In genomic region chr17:7836596-7837374, GRCh38 we compare ENCODE assay signal across 8 cellular contexts. TPM values are rescaled to one million over a fixed set of nuclear protein-coding genes. Genes with fewer than 3 reads are reported as not detected.
DNase-seq lines count a peak whose midpoint lies in the region; ATAC-seq and TF ChIP-seq lines count a peak whose summit lies in the region.

No MANE protein-coding gene starts in this region.

- H3K27ac ChIP-seq in HEK293 (ENCODE audit: extremely low read depth, low read depth, low read length), result peak overlapping the region; percentile 100

- peaks cover 45% of the 10 kb centered on the region for H3K4me1 Mint-ChIP-seq in WTC11

- H3K27ac Mint-ChIP-seq in WTC11, result peak overlapping the region; percentile 95

- peaks cover 52% of the 10 kb centered on the region for H3K27me3 Mint-ChIP-seq in WTC11 (ENCODE audit: low read depth)

- H3K9me3 ChIP-seq in HEK293 (ENCODE audit: control insufficient read depth, insufficient read depth, low read depth, low read length), result no peaks in the 10 kb centered on the region

- H3K9me3 Mint-ChIP-seq in WTC11, result no peaks in the 10 kb centered on the region

- H3K36me3 Mint-ChIP-seq in WTC11, result no peaks in the 10 kb centered on the region

- H3K4me3 ChIP-seq in AG10803 (ENCODE audit: low read length), result peak overlapping the region; percentile 90
- peak overlapping the region; percentile 60 for H3K4me3 ChIP-seq in HEK293 (ENCODE audit: low read depth, low read length)

- peak overlapping the region; percentile 93 for H3K4me3 Mint-ChIP-seq in WTC11

- intact Hi-C loops in left colon (cut with DNase I, micrococcal nuclease), result no loop called here

- TF ChIP-seq CTCF in AG10803 (conservative IDR thresholded peaks at IDR 0.05; ENCODE audit: low read length) (no peak), HEK293 (tag by site-specific recombination; IDR thresholded peaks at IDR 0.05) (no peak), WTC11 (IDR thresholded peaks at IDR 0.05) (no peak)

- DNase-seq in AG10803 (ENCODE audit: low read depth) (peak; percentile 88), NCI-H446 (lab: John Stamatoyannopoulos, UW) (peak; percentile 95 to 96), WTC11 (ENCODE audit: low spot score) (peak; percentile 97), dermis blood vessel endothelial cell (peak; percentile 97), left colon (peak; percentile 97 to 98)
- DNase-seq in stimulated activated CD4-positive, alpha-beta T cell treated with anti-CD3 and anti-CD28 coated beads, Interleukin-15, amount 100 ng/mL, for 24 hours, result peak; percentile 83

- H3K36me3 ChIP-seq in HEK293 (ENCODE audit: control insufficient read depth in 2 of 2, insufficient read depth in 1 of 2, low read length in 2 of 2), result peaks cover 0 to 7% of the 10 kb centered on the region in 2 experiments; a peak in 1 of 3 replicates

- CTCF ChIA-PET in HEK293 (lab: Yijun Ruan, JAX), result interaction anchor here (0.6 to 2.5 kb wide), 11 partner anchors 12 to 441 kb away, joined by 3 to 16 read pairs (median 4); partner anchors contain the start of gene NAA38
- CTCF ChIA-PET in WTC11 (lab: Charles Lee), result interaction anchor here (0.6 to 5.4 kb wide), 22 partner anchors 8 to 619 kb away, joined by 3 to 66 read pairs (median 4); partner anchors contain the start of genes CNTROB, CYB5D1, NAA38 and TMEM256

- POLR2A ChIA-PET in HEK293 (lab: Yijun Ruan, JAX), result interaction anchor here (0.6 to 6.1 kb wide), 9 partner anchors 7 to 557 kb away, joined by 3 to 56 read pairs (median 8); partner anchors contain the start of genes CYB5D1, NAA38, TMEM88 and TP53
- POLR2A ChIA-PET in WTC11 (lab: Charles Lee), result interaction anchor here (1.0 to 1.9 kb wide), 5 partner anchors 8 to 120 kb away, joined by 5 to 8 read pairs (median 7); partner anchors contain the start of genes CYB5D1 and NAA38

- H3K4me1 ChIP-seq in HEK293 (ENCODE audit: control insufficient read depth, insufficient read depth, low read length), result peaks cover 32% of the 10 kb centered on the region

- ATAC-seq in WTC11, result peak; percentile 36
- ATAC-seq in left colon, result peak; percentile 58
- ATAC-seq in HG02870 (IDR thresholded peaks at IDR 0.05; ENCODE audit: unreplicated experiment), result no peak

TF ChIP-seq in HEK293, 187 proteins besides CTCF, POLR2A, EP300 and RAD21 (continues in another document):
- TF ChIP-seq ZNF302 (tag by site-specific recombination; IDR thresholded peaks at IDR 0.05; ENCODE audit: low read depth) (no peak), HOXC10 (CRISPR knock-in tag; IDR thresholded peaks at IDR 0.05) (no peak), AEBP2 (tag by site-specific recombination; IDR thresholded peaks at IDR 0.05; ENCODE audit: borderline replicate concordance) (no peak), HOXD13 (CRISPR knock-in tag; IDR thresholded peaks at IDR 0.05; ENCODE audit: borderline replicate concordance) (no peak), ZNF558 (tag by site-specific recombination; IDR thresholded peaks at IDR 0.05) (peak; percentile 88), SALL2 (tag by site-specific recombination; IDR thresholded peaks at IDR 0.05; ENCODE audit: borderline replicate concordance) (peak; percentile 95), ZNF623 (tag by site-specific recombination; IDR thresholded peaks at IDR 0.05) (peak; percentile 59), ZNF214 (tag by site-specific recombination; IDR thresholded peaks at IDR 0.05; ENCODE audit: borderline replicate concordance) (no peak), ZNF37A (tag by site-specific recombination; IDR thresholded peaks at IDR 0.05) (peak; percentile 71; the same call in 1 of the 2 replicates), ZBTB20 (tag by site-specific recombination; IDR thresholded peaks at IDR 0.05) (no peak), ZSCAN23 (tag by site-specific recombination; IDR thresholded peaks at IDR 0.05) (peak; percentile 99), ZSCAN16 (tag by site-specific recombination; IDR thresholded peaks at IDR 0.05) (no peak), ZNF768 (tag by site-specific recombination; IDR thresholded peaks at IDR 0.05) (no peak), ZEB2 (tag by site-specific recombination; IDR thresholded peaks at IDR 0.05) (peak; percentile 98), ZFP3 (tag by site-specific recombination; IDR thresholded peaks at IDR 0.05; ENCODE audit: low read depth) (no peak), ZFP37 (tag by site-specific recombination; IDR thresholded peaks at IDR 0.05) (peak; percentile 98)

TF ChIP-seq in WTC11, 78 proteins besides CTCF, POLR2A, EP300 and RAD21 (continues in another document):
- peak; percentile 94; the same call in 1 of the 2 replicates for TF ChIP-seq TEAD1 (CRISPR knock-in tag; IDR thresholded peaks at IDR 0.05)
- peak; percentile 35; the same call in 1 of the 2 replicates for TF ChIP-seq FOXP1 (CRISPR knock-in tag; IDR thresholded peaks at IDR 0.05; ENCODE audit: borderline replicate concordance)
- no peak for TF ChIP-seq MLX (CRISPR knock-in tag; IDR thresholded peaks at IDR 0.05)
- TF ChIP-seq HMGXB4 (CRISPR knock-in tag; IDR thresholded peaks at IDR 0.05), result peak; percentile 61; the same call in 1 of the 2 replicates
- TF ChIP-seq CBFB (CRISPR knock-in tag; IDR thresholded peaks at IDR 0.05; ENCODE audit: low read depth), result no peak
- TF ChIP-seq TP53 (CRISPR knock-in tag; IDR thresholded peaks at IDR 0.05), result 0 out of 2 replicates have a peak, but pooled peaks have one; percentile 61
- TF ChIP-seq IRF1 (CRISPR knock-in tag; IDR thresholded peaks at IDR 0.05), result no peak
- TF ChIP-seq NR3C1 (CRISPR knock-in tag; conservative IDR thresholded peaks at IDR 0.05; ENCODE audit: low read depth), result 0 out of 2 replicates have a peak, but pooled peaks have one; percentile 30
- no peak for TF ChIP-seq CDX4 (CRISPR knock-in tag; IDR thresholded peaks at IDR 0.05; ENCODE audit: borderline replicate concordance)
- TF ChIP-seq GABPB1 (CRISPR knock-in tag; IDR thresholded peaks at IDR 0.05), result peak; percentile 92
- no peak for TF ChIP-seq MXD4 (CRISPR knock-in tag; IDR thresholded peaks at IDR 0.05; ENCODE audit: borderline replicate concordance)
- no peak for TF ChIP-seq ZNF425 (CRISPR knock-in tag; conservative IDR thresholded peaks at IDR 0.05)

RNA-seq across cellular contexts. Expression of gene KDM6B, which starts 2.8 kb away (rescaled TPM):
- 13.2 to 16.1 TPM (median 15.8 TPM) in 3 replicates for total RNA-seq in WTC11 (2021)
- total RNA-seq in dermis blood vessel endothelial cell, result 7.6 and 10.6 TPM in 2 replicates
- 10 to 100 TPM; 49.5 to 50.4 TPM for total RNA-seq in left colon

RNA-seq across cellular contexts. Expression of gene TMEM88, which starts 18.1 kb away (rescaled TPM):
- 2.9 to 3.9 TPM (median 3.6 TPM) in 3 replicates for total RNA-seq in WTC11 (2021)
- total RNA-seq in dermis blood vessel endothelial cell, result 50.9 and 111 TPM in 2 replicates
- 1 to 10 TPM; 3.8 to 6.1 TPM for total RNA-seq in left colon

RNA-seq across cellular contexts. Expression of gene NAA38, which starts 20.6 kb away (rescaled TPM):
- total RNA-seq in WTC11 (2021) (41.8 to 46.3 TPM (median 43.4 TPM) in 3 replicates), dermis blood vessel endothelial cell (63.2 and 129 TPM in 2 replicates), left colon (10 to 100 TPM; 49.7 to 83.0 TPM)

RNA-seq across cellular contexts. Expression of gene CYB5D1, which starts 21.0 kb away (rescaled TPM):
- total RNA-seq in WTC11 (2021) (14.0 to 15.2 TPM (median 14.3 TPM) in 3 replicates), dermis blood vessel endothelial cell (15.1 and 17.9 TPM in 2 replicates), left colon (1 to 10 TPM; 8.3 to 9.0 TPM)

RNA-seq across cellular contexts. Expression of gene CHD3, which starts 51.8 kb away (rescaled TPM):
- total RNA-seq in WTC11 (2021) (38.9 to 42.0 TPM (median 39.5 TPM) in 3 replicates), dermis blood vessel endothelial cell (108 and 132 TPM in 2 replicates), left colon (10 to 100 TPM; 51.3 to 51.9 TPM)
